In the genomic region with DNA sequence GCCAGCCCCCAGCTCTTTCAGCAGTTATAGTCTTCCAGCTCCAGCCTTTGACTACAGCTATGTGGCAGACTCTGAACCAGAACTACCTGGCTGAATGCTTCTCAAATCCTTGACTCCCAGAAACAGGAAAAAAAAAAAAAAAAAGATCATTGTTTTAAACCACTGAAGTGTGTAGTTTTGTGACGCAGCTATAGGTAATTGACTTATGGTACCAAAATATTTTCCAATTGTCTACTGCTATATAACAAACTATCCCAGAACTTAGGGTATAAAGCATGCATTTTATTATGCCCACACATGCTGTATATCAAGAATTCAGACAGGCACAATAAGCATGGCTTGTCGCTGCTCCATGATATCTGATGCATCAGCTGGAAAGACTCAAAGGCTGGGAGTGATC, we compare ENCODE assay signal across 29 cellular contexts.
"Had no signal": no experiment of that assay in that cellular context is flagged by ENCODE, and none has a peak within 500 bp of the region (broad histone marks: within the 10 kb centered on the region; RNA-seq: fewer than 3 reads in every experiment).

No MANE protein-coding gene starts in this region.

- H3K27me3 ChIP-seq: colonic mucosa, esophagus squamous epithelium, gastrocnemius medialis, heart right ventricle, left lung had no signal

- H3K4me1 ChIP-seq: colonic mucosa, esophagus squamous epithelium, gastrocnemius medialis, left lung, lower lobe of right lung had no signal

- H3K36me3 Mint-ChIP-seq: mesothelial cell of epicardium had no signal

- H3K27me3 Mint-ChIP-seq: dendritic cell treated with granulocyte-macrophage colony-stimulating factor and Interleukin-4, amounts not matched to agents 40 ng/mL and 50 ng/mL, for 4 days; naive B cell had no signal

- H3K27ac Mint-ChIP-seq: dendritic cell treated with granulocyte-macrophage colony-stimulating factor and Interleukin-4, amounts not matched to agents 40 ng/mL and 50 ng/mL, for 4 days; effector memory CD8-positive, alpha-beta T cell; endodermal cell; immature natural killer cell; mesothelial cell of epicardium had no signal

- H3K9me3 Mint-ChIP-seq: dendritic cell treated with granulocyte-macrophage colony-stimulating factor and Interleukin-4, amounts not matched to agents 40 ng/mL and 50 ng/mL, for 4 days; endodermal cell had no signal

- H3K4me3 ChIP-seq: colonic mucosa, esophagus squamous epithelium, gastrocnemius medialis, heart right ventricle, left lung, lower lobe of right lung, mucosa of descending colon had no signal

- H3K36me3 ChIP-seq: colonic mucosa, esophagus squamous epithelium, gastrocnemius medialis, heart right ventricle, left lung, lower lobe of right lung had no signal

- H3K27ac ChIP-seq: colonic mucosa, epithelial cell of prostate, esophagus squamous epithelium, gastrocnemius medialis, left lung, lower lobe of right lung had no signal

- H3K9me3 ChIP-seq: colonic mucosa, esophagus squamous epithelium, gastrocnemius medialis, left lung, lower lobe of right lung, mucosa of descending colon had no signal

- DNase-seq: colonic mucosa; cortex of kidney; effector CD8-positive, alpha-beta T cell; effector memory CD8-positive, alpha-beta T cell; endodermal cell; erythroblast; esophagus squamous epithelium; foreskin fibroblast; foreskin melanocyte; gastrocnemius medialis; glutamatergic neuron; head of caudate nucleus; heart right ventricle; hippocampal formation; immature natural killer cell; islet precursor cell; kidney; kidney glomerular epithelial cell; left colon; left lung; left ventricle myocardium superior; lower lobe of right lung; mesenchymal stem cell; mucosa of descending colon; naive B cell had no signal

- H3K4me1 Mint-ChIP-seq: endodermal cell, immature natural killer cell, mesothelial cell of epicardium had no signal

- H3K4me3 Mint-ChIP-seq: dendritic cell treated with granulocyte-macrophage colony-stimulating factor and Interleukin-4, amounts not matched to agents 40 ng/mL and 50 ng/mL, for 4 days; effector memory CD8-positive, alpha-beta T cell; endodermal cell; immature natural killer cell; mesothelial cell of epicardium had no signal

- ATAC-seq: effector memory CD8-positive, alpha-beta T cell; esophagus mucosa; gastrocnemius medialis; left colon; mucosa of descending colon had no signal
